Comparison of ENCODE assay signal across 1 cellular context in the genomic region with DNA sequence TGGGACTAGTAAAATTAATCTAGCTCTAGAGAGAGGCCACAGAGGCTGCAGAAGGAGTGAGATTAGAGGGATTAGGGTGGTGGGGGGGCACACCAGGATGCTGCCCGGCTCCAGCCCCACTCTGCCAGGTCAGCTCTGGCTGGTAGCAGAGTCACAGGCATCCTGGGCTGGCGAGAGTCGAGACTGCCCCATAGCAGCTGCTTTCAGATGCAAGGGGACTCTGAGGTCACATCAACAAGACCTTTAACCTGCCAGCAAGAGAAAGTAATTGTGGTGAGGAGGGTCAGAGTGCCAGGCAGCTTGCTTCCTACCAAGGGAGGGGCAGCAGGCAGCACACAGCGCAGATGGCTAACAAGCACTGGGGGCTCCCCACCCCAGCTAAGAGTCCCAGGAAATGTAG.
TF ChIP-seq lines count a peak whose summit lies in the region.

No MANE protein-coding gene starts in this region.

TF ChIP-seq in HCT116, 20 proteins besides CTCF, POLR2A, EP300 and RAD21 (continued from another document):
- TF ChIP-seq, protein P1, sequence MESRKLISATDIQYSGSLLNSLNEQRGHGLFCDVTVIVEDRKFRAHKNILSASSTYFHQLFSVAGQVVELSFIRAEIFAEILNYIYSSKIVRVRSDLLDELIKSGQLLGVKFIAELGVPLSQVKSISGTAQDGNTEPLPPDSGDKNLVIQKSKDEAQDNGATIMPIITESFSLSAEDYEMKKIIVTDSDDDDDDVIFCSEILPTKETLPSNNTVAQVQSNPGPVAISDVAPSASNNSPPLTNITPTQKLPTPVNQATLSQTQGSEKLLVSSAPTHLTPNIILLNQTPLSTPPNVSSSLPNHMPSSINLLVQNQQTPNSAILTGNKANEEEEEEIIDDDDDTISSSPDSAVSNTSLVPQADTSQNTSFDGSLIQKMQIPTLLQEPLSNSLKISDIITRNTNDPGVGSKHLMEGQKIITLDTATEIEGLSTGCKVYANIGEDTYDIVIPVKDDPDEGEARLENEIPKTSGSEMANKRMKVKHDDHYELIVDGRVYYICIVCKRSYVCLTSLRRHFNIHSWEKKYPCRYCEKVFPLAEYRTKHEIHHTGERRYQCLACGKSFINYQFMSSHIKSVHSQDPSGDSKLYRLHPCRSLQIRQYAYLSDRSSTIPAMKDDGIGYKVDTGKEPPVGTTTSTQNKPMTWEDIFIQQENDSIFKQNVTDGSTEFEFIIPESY (IDR thresholded peaks at IDR 0.05; ENCODE audit: extremely low read depth, insufficient replicate concordance, low read length): no peak
- TF ChIP-seq SP1 (IDR thresholded peaks at IDR 0.05; ENCODE audit: low read depth) (no peak), ZFX (IDR thresholded peaks at IDR 0.05) (no peak), FOSL1 (IDR thresholded peaks at IDR 0.05; ENCODE audit: low read depth) (no peak)
